8 cellular contexts compared by ENCODE assay signal in genomic region chr10:8054498-8055407, GRCh38. TPM values are rescaled to one million over a fixed set of nuclear protein-coding genes. Genes with fewer than 3 reads are reported as not detected.
DNase-seq lines count a peak whose midpoint lies in the region; ATAC-seq and TF ChIP-seq lines count a peak whose summit lies in the region.

GATA3 (plus strand) TSS chr10:8054688; CDS start chr10:8055656, 968 bp downstream.

- H3K4me3 Mint-ChIP-seq in activated naive CD8-positive, alpha-beta T cell treated with anti-CD3 and anti-CD28 coated beads, Interleukin-2, amount 10 ng/mL, durations not matched to agents 7 days and 5 days: peak within 1 kb of the TSS; percentile 98

- H3K27ac ChIP-seq in iPS-18a (ENCODE audit: low read length): no peak within 1 kb of the TSS

- POLR2A ChIA-PET in activated naive CD8-positive, alpha-beta T cell treated with anti-CD3 and anti-CD28 coated beads, Interleukin-2, amount 10 ng/mL, durations not matched to agents 7 days and 5 days (lab: Charles Lee): interaction anchor here (0.5 to 1.7 kb wide), 23 partner anchors 23 to 761 kb away, joined by 3 to 10 read pairs (median 3); partner anchors contain the start of genes ATP5F1C and KIN

- H3K27ac Mint-ChIP-seq in activated naive CD8-positive, alpha-beta T cell treated with anti-CD3 and anti-CD28 coated beads, Interleukin-2, amount 10 ng/mL, durations not matched to agents 7 days and 5 days: peak within 1 kb of the TSS; percentile 96

- H3K4me1 Mint-ChIP-seq in activated naive CD8-positive, alpha-beta T cell treated with anti-CD3 and anti-CD28 coated beads, Interleukin-2, amount 10 ng/mL, durations not matched to agents 7 days and 5 days: peaks cover 40% of the 10 kb centered on the region

- peak within 1 kb of the TSS; percentile 46 for H3K4me3 ChIP-seq in iPS-18a (ENCODE audit: low read length)

- H3K4me1 ChIP-seq in iPS-18a (ENCODE audit: control insufficient read depth, low read depth, low read length): peaks cover 43% of the 10 kb centered on the region

- H3K36me3 ChIP-seq in iPS-18a (ENCODE audit: control insufficient read depth, low read depth, low read length): no peaks in the 10 kb centered on the region

- peak; percentile 25 for TF ChIP-seq POLR2A in GM15510 (IDR thresholded peaks at IDR 0.05; ENCODE audit: borderline replicate concordance, extremely low read depth, insufficient read length)

- peaks cover 99% of the 10 kb centered on the region for H3K27me3 ChIP-seq in iPS-18a (ENCODE audit: control insufficient read depth, insufficient read depth, low read length)

- peaks cover 36% of the 10 kb centered on the region for H3K36me3 Mint-ChIP-seq in activated naive CD8-positive, alpha-beta T cell treated with anti-CD3 and anti-CD28 coated beads, Interleukin-2, amount 10 ng/mL, durations not matched to agents 7 days and 5 days

- H3K27me3 Mint-ChIP-seq in activated naive CD8-positive, alpha-beta T cell treated with anti-CD3 and anti-CD28 coated beads, Interleukin-2, amount 10 ng/mL, durations not matched to agents 7 days and 5 days: peaks cover 22% of the 10 kb centered on the region

- H3K9me3 Mint-ChIP-seq in activated naive CD8-positive, alpha-beta T cell treated with anti-CD3 and anti-CD28 coated beads, Interleukin-2, amount 10 ng/mL, durations not matched to agents 7 days and 5 days: no peaks in the 10 kb centered on the region

- DNase-seq in T follicular helper cell (ENCODE audit: low read depth) (peak; percentile 79), DMS79 treated with DMSO at 0.1 percent for 48 hours (lab: John Stamatoyannopoulos, UW) (no peak), NCI-H526 treated with DMSO at 0.1 percent for 48 hours (lab: John Stamatoyannopoulos, UW) (no peak)
- peak; percentile 85 for DNase-seq in activated naive CD8-positive, alpha-beta T cell treated with anti-CD3 and anti-CD28 coated beads, Interleukin-2, amount 10 ng/mL, durations not matched to agents 7 days and 5 days
- peak; percentile 50 to 73 for DNase-seq in stimulated activated CD4-positive, alpha-beta T cell treated with anti-CD3 and anti-CD28 coated beads, Interleukin-1b, Interleukin-23, amount 100 ng/mL, for 4 hours (ENCODE audit: low read depth in 2 of 2)

- H3K9me3 ChIP-seq in iPS-18a (ENCODE audit: control insufficient read depth, low read depth, low read length): no peaks in the 10 kb centered on the region

- peak; percentile 38 for ATAC-seq in HG02763 (IDR thresholded peaks at IDR 0.05; ENCODE audit: unreplicated experiment)
- ATAC-seq in activated naive CD8-positive, alpha-beta T cell treated with anti-CD3 and anti-CD28 coated beads, Interleukin-2, amount 10 ng/mL, durations not matched to agents 7 days and 5 days (ENCODE audit: low read depth): peak; percentile 58

- H3K9ac ChIP-seq in iPS-18a (ENCODE audit: low read length): no peak within 1 kb of the TSS

RNA-seq across cellular contexts. Expression of gene GATA3, which starts in this region (rescaled TPM):
- total RNA-seq in activated naive CD8-positive, alpha-beta T cell treated with anti-CD3 and anti-CD28 coated beads, Interleukin-2, amount 10 ng/mL, durations not matched to agents 7 days and 5 days: 10 to 100 TPM; 48.3 to 49.1 TPM

Comparison
In these comparisons a context has a peak if more than half of its experiments do, and no peak if none do; other contexts are left out.
1. DNase-seq: peak in T follicular helper cell (single experiment), activated naive CD8-positive, alpha-beta T cell treated with anti-CD3 and anti-CD28 coated beads, Interleukin-2, amount 10 ng/mL, durations not matched to agents 7 days and 5 days (single experiment) and stimulated activated CD4-positive, alpha-beta T cell treated with anti-CD3 and anti-CD28 coated beads, Interleukin-1b, Interleukin-23, amount 100 ng/mL, for 4 hours (2 of 2); none in DMS79 treated with DMSO at 0.1 percent for 48 hours (single experiment) and NCI-H526 treated with DMSO at 0.1 percent for 48 hours (single experiment).